Comparison of ENCODE assay signal across 14 cellular contexts in the genomic region with DNA sequence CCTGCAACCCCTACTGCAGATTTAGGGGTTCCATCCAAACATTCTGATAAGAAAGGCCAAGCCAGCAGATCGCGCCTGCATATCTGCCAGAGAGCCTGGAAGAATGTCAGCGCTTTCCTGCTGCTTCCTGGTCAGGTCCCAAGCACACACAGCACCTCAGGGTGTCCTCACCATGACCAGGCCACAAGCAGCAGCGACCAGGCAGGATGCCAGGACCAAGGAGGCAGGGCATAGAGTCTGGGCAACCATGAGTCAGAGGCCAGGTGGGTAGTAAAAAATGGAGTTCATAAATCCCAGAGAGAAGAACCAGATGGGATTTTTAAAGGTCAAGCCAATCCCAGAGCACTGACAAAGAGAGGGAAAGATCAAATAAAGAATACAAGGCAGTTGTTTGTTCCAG. TPM values are rescaled to one million over a fixed set of nuclear protein-coding genes. Genes with fewer than 3 reads are reported as not detected.
DNase-seq lines count a peak whose midpoint lies in the region; ATAC-seq, FAIRE-seq and TF ChIP-seq lines count a peak whose summit lies in the region.
"Had no signal": no experiment of that assay in that cellular context is flagged by ENCODE, and none has a peak within 500 bp of the region (broad histone marks: within the 10 kb centered on the region; RNA-seq: fewer than 3 reads in every experiment).

No MANE protein-coding gene starts in this region.

- H3K4me3 ChIP-seq in Peyer's patch = no peak overlapping the region
- no peak overlapping the region for H3K4me3 ChIP-seq in epithelial cell of esophagus (ENCODE audit: low read length)
- H3K4me3 ChIP-seq in small intestine (ENCODE audit: low read depth in 1 of 2, low read length in 2 of 2) = no peak overlapping the region
- H3K4me3 ChIP-seq: suprapubic skin had no signal

- WGBS in small intestine, 3 donors = 4 to 59% (median 36%) methylated on average over 4 of the region's 4 CpGs

- TF ChIP-seq POLR2A in Peyer's patch (IDR thresholded peaks at IDR 0.05) = no peak

- H3K36me3 ChIP-seq in Peyer's patch = no peaks in the 10 kb centered on the region
- no peaks in the 10 kb centered on the region for H3K36me3 ChIP-seq in small intestine (ENCODE audit: control insufficient read depth in 2 of 2, insufficient read depth in 2 of 2, low read length in 2 of 2)
- H3K36me3 ChIP-seq: suprapubic skin had no signal

- TF ChIP-seq CTCF in Peyer's patch (IDR thresholded peaks at IDR 0.05) (peak in 1 of 6 experiments; percentile 5), epithelial cell of esophagus (IDR thresholded peaks at IDR 0.05; ENCODE audit: insufficient read depth, low read depth, low read length, missing control alignments) (no peak)

- H3K9me3 ChIP-seq in Peyer's patch = no peaks in the 10 kb centered on the region
- H3K9me3 ChIP-seq in small intestine (ENCODE audit: control insufficient read depth, low read depth) = no peaks in the 10 kb centered on the region
- H3K9me3 ChIP-seq: suprapubic skin had no signal

- H3K4me1 ChIP-seq in Peyer's patch = peaks cover 0 to 17% (median 2%) of the 10 kb centered on the region in 4 donors
- H3K4me1 ChIP-seq in small intestine (ENCODE audit: control insufficient read depth in 2 of 2, insufficient read depth in 1 of 2, low read depth in 1 of 2, low read length in 1 of 2) = peaks cover 0 to 6% of the 10 kb centered on the region in 2 donors

- H3K27me3 ChIP-seq in Peyer's patch = no peaks in the 10 kb centered on the region
- peaks cover 0 to 7% of the 10 kb centered on the region in 2 donors for H3K27me3 ChIP-seq in small intestine (ENCODE audit: control insufficient read depth in 2 of 2, insufficient read depth in 2 of 2, low read length in 2 of 2)

- no peak for FAIRE-seq in small intestine (lab: Jason Lieb, UNC)

- peak; percentile 91 for DNase-seq in H4 (ENCODE audit: low spot score)
- DNase-seq in Peyer's patch = peak in 2 of 3 donors; percentile 93
- peak; percentile 64 for DNase-seq in epithelial cell of esophagus (ENCODE audit: low read depth)
- DNase-seq in small intestine = peak; percentile 96
- DNase-seq in stimulated activated naive CD8-positive, alpha-beta T cell treated with anti-CD3 and anti-CD28 coated beads, Interleukin-15, Interleukin-2, amounts not matched to agents 100 U/mL and 50 U/mL, for 24 hours = no peak
- DNase-seq: activated CD4-positive, alpha-beta memory T cell treated with anti-CD3 and anti-CD28 coated beads for 36 hours; activated naive CD4-positive, alpha-beta T cell treated with Interleukin-2 at 50 U/mL for 16 hours; cerebellar nuclear complex; NCI-H1436; NCI-H748 treated with DMSO at 0.1 percent for 48 hours had no signal

- no peak for ATAC-seq in stimulated activated naive CD8-positive, alpha-beta T cell treated with anti-CD3 and anti-CD28 coated beads, Interleukin-15, Interleukin-2, amounts not matched to agents 100 U/mL and 50 U/mL, for 24 hours
- ATAC-seq in HG02840 (IDR thresholded peaks at IDR 0.05; ENCODE audit: low FRiP score, unreplicated experiment) (no peak), HG02885 (IDR thresholded peaks at IDR 0.05; ENCODE audit: poor library complexity, unreplicated experiment) (no peak)

- H3K27ac ChIP-seq in Peyer's patch = peak overlapping the region in 2 of 4 donors; percentile 43 to 56
- peak overlapping the region in 1 of 2 donors; percentile 9 for H3K27ac ChIP-seq in small intestine (ENCODE audit: low read depth in 1 of 2, low read length in 1 of 2)
- H3K27ac ChIP-seq: suprapubic skin had no signal

RNA-seq across cellular contexts. Expression of gene FAM131B, which starts 5.5 kb away (rescaled TPM):
- total RNA-seq in H4 (2014; rRNA removed; shearing (Covaris generic)) = 2.0 and 3.1 TPM in 2 replicates
- under 1 TPM in 3 of 4 donors, not detected in 1; 0.66 to 0.83 (median 0.80) TPM for total RNA-seq in Peyer's patch
- polyA plus RNA-seq in small intestine = 1 to 10 TPM in 1 of 3 donors, under 1 TPM in 1, not detected in 1; 0.54 to 3.3 TPM

RNA-seq across cellular contexts. Expression of gene ZYX, which starts 13.2 kb away (rescaled TPM):
- total RNA-seq in H4 (2014; rRNA removed; shearing (Covaris generic)) = 31.2 and 43.3 TPM in 2 replicates
- total RNA-seq in Peyer's patch = 10 to 100 TPM; 47.0 to 88.0 (median 55.9) TPM
- polyA plus RNA-seq in small intestine = 10 to 100 TPM; 50.3 to 73.2 (median 50.8) TPM

RNA-seq across cellular contexts. Expression of gene EPHA1, which starts 40.7 kb away (rescaled TPM):
- total RNA-seq in H4 (2014; rRNA removed; shearing (Covaris generic)) = not detected in 2 replicates
- total RNA-seq in Peyer's patch = 10 to 100 TPM; 52.5 to 81.3 (median 63.9) TPM
- 10 to 100 TPM; 14.6 to 42.3 (median 19.6) TPM for polyA plus RNA-seq in small intestine

RNA-seq across cellular contexts. Expression of gene CLCN1, which starts 52.1 kb away (rescaled TPM):
- total RNA-seq in H4 (2014; rRNA removed; shearing (Covaris generic)) = not detected in 2 replicates
- total RNA-seq in Peyer's patch = 1 to 10 TPM in 3 of 4 donors, not detected in 1; 1.1 to 6.5 (median 2.5) TPM
- polyA plus RNA-seq in small intestine = under 1 TPM in 1 of 3 donors, not detected in 2; 0.19 TPM
- polyA plus RNA-seq: fibroblast of lung had no signal

Comparison
In these comparisons a context has a peak if more than half of its experiments do, and no peak if none do; other contexts are left out.
1. RNA of gene EPHA1, which starts 40.7 kb away (total RNA-seq): 52.5 to 81.3 TPM in Peyer's patch; not detected in H4; every median in the first group is over 10 times any median in the second.